Comparison of ENCODE assay signal across 22 cellular contexts in the genomic region with DNA sequence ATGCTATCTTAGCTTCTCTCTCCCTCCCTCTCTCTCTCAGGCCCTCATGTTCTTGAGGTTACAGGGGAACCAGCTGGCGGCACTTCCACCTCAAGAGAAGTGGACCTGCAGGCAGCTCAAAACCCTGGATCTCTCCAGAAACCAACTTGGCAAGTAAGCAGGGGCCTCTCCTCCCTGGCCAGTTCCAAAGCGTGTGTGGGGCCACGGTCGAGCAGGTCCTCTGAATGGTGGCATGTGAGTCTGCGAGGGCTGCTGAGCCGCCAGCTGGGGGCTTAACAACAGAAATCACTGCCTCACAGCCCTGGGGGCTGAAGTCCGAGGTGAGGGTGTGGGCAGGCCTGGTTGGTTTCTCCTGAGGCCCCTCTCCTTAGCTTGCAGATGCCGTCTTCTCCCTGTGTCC.
A peak's percentile ranks its signal among the peaks of the same experiment; 100 is the strongest.
DNase-seq lines count a peak whose midpoint lies in the region; ATAC-seq and TF ChIP-seq lines count a peak whose summit lies in the region.
"Had no signal": no experiment of that assay in that cellular context is flagged by ENCODE, and none has a peak within 500 bp of the region (broad histone marks: within the 10 kb centered on the region; RNA-seq: fewer than 3 reads in every experiment).

No MANE protein-coding gene starts in this region.

- H3K9me3 ChIP-seq in SJCRH30 (replicated peaks): no peaks in the 10 kb centered on the region
- H3K9me3 ChIP-seq: ascending aorta, esophagus squamous epithelium, mucosa of descending colon, SK-N-SH, tibial nerve had no signal

- intact Hi-C loops in sciatic nerve (cut with DNase I): loop anchor here (5.0 kb wide), 1 partner anchor 248 kb away; no protein-coding TSS in a partner anchor

- no peak overlapping the region for H3K27ac ChIP-seq in SJCRH30
- H3K27ac ChIP-seq: ascending aorta, esophagus squamous epithelium, tibial nerve had no signal

- peaks cover 5% of the 10 kb centered on the region; the same call in 1 of the 2 replicates for H3K4me1 ChIP-seq in SJCRH30
- H3K4me1 ChIP-seq: ascending aorta had no signal

- peak; percentile 3 for TF ChIP-seq CTCF in GM12864 (IDR thresholded peaks at IDR 0.05; ENCODE audit: low read depth, low read length, missing control alignments)

- H3K4me3 ChIP-seq in GM12864 (ENCODE audit: low read depth, low read length) (no peak overlapping the region), SJCRH30 (peak overlapping the region; percentile 7; the same call in 1 of the 2 replicates)
- H3K4me3 ChIP-seq: ascending aorta, esophagus squamous epithelium, mucosa of descending colon, tibial nerve had no signal

- no peaks in the 10 kb centered on the region for H3K27me3 ChIP-seq in SJCRH30
- H3K27me3 ChIP-seq: ascending aorta, esophagus squamous epithelium, tibial nerve had no signal

- DNase-seq in GM12864 (ENCODE audit: low read depth): no peak
- peak in 1 of 2 experiments; percentile 47 for DNase-seq in SJCRH30
- DNase-seq in left lobe of liver (ENCODE audit: low spot score): peak; percentile 44
- peak; percentile 53 for DNase-seq in sciatic nerve (ENCODE audit: low spot score)
- no peak for DNase-seq in amniotic stem cell (lab: John Stamatoyannopoulos, UW)
- DNase-seq: activated CD4-positive, alpha-beta T cell treated with anti-CD3 and anti-CD28 coated beads, Interleukin-2, amount 50 U/mL, for 48 hours; activated naive CD4-positive, alpha-beta T cell treated with anti-CD3 and anti-CD28 coated beads, Interleukin-2, amount 50 U/mL, for 16 hours; activated T-cell treated with anti-CD3 and anti-CD28 coated beads, Interleukin-2, amount 50 U/mL, for 72 hours; DND-41; effector memory CD8-positive, alpha-beta T cell; esophagus squamous epithelium; HCEC 1CT; left cardiac atrium; NCI-H2029 treated with DMSO at 0.1 percent for 48 hours; SK-N-SH; stimulated activated CD4-positive, alpha-beta T cell treated with anti-CD3 and anti-CD28 coated beads, Interleukin-1b, Interleukin-23, amount 100 ng/mL, for 48 hours had no signal

- no peaks in the 10 kb centered on the region for H3K36me3 ChIP-seq in SJCRH30

- ATAC-seq in left lobe of liver: no peak
- ATAC-seq in sciatic nerve: no peak
- no peak for ATAC-seq in HG03439 (IDR thresholded peaks at IDR 0.05; ENCODE audit: unreplicated experiment)
- no peak for ATAC-seq in GM18858 (IDR thresholded peaks at IDR 0.05; ENCODE audit: unreplicated experiment)
- ATAC-seq: effector memory CD8-positive, alpha-beta T cell; stimulated activated memory B cell treated with anti-CD40 and anti-IgM and Interleukin-4, amounts not matched to agents 10 μg/mL and 1 μg/mL and 100 μg/mL, for 72 hours had no signal

Comparison
In these comparisons a context has a peak if more than half of its experiments do, and no peak if none do; other contexts are left out.
1. DNase-seq: peak in left lobe of liver (single experiment) and sciatic nerve (single experiment); none in GM12864 (single experiment) and amniotic stem cell (single experiment).